In genomic region chr17:40320771-40321501, GRCh38 we compare ENCODE assay signal across 9 cellular contexts. TPM values are rescaled to one million over a fixed set of nuclear protein-coding genes. Genes with fewer than 3 reads are reported as not detected.
DNase-seq lines count a peak whose midpoint lies in the region; ATAC-seq, FAIRE-seq and TF ChIP-seq lines count a peak whose summit lies in the region.
"Had no signal": no experiment of that assay in that cellular context is flagged by ENCODE, and none has a peak within 500 bp of the region (broad histone marks: within the 10 kb centered on the region; RNA-seq: fewer than 3 reads in every experiment).

No MANE protein-coding gene starts in this region.

- H3K79me2 ChIP-seq in endothelial cell of umbilical vein (ENCODE audit: control insufficient read depth, insufficient read depth, low read length): peaks cover 61% of the 10 kb centered on the region

- DNase-seq in GM12864 (ENCODE audit: low read depth) (no peak), T-helper 1 cell (peak in 4 of 5 donors; percentile 48 to 61 (median 56)), endothelial cell of umbilical vein (ENCODE audit: low read depth, low spot score) (no peak), posterior vena cava (ENCODE audit: low spot score) (peak; percentile 92), cerebellar nuclear complex (lab: John Stamatoyannopoulos, UW) (no peak), C1 segment of cervical spinal cord (lab: John Stamatoyannopoulos, UW) (no peak)

- H3K9me1 ChIP-seq in endothelial cell of umbilical vein (replicated peaks; ENCODE audit: control insufficient read depth, extremely low read depth, insufficient read depth, low read length): no peaks in the 10 kb centered on the region

- H2AFZ ChIP-seq in endothelial cell of umbilical vein (ENCODE audit: low read depth, low read length): no peak overlapping the region

- no peaks in the 10 kb centered on the region for H3K27me3 ChIP-seq in endothelial cell of umbilical vein (ENCODE audit: control insufficient read depth in 2 of 2, insufficient read depth in 2 of 2, low read length in 2 of 2)

- TF ChIP-seq POLR2A in endothelial cell of umbilical vein (IDR thresholded peaks at IDR 0.05; ENCODE audit: low read depth, low read length): no peak

- dilution Hi-C loops in endothelial cell of umbilical vein (cut with MboI; ENCODE audit: extremely low pct_ligation_motif_present, low sequenced_read_pairs): no loop called here

- TF ChIP-seq CTCF in GM12864 (IDR thresholded peaks at IDR 0.05; ENCODE audit: low read depth, low read length, missing control alignments) (no peak), endothelial cell of umbilical vein (IDR thresholded peaks at IDR 0.05; ENCODE audit: extremely low read depth in 1 of 2, insufficient read depth in 1 of 2, low read depth in 1 of 2, low read length in 2 of 2) (no peak)

- H3K4me3 ChIP-seq in GM12864 (ENCODE audit: low read depth, low read length) (peak overlapping the region; percentile 82), endothelial cell of umbilical vein (replicated peaks in 1 of 3; ENCODE audit: insufficient read depth in 1 of 3, low read depth in 1 of 3, low read length in 3 of 3) (no peak overlapping the region)

- CTCF ChIA-PET in endothelial cell of umbilical vein (lab: Charles Lee): interaction anchor here (1.6 to 6.9 kb wide), 4 partner anchors 13 to 34 kb away, joined by 5 to 109 read pairs (median 6); no protein-coding TSS in a partner anchor

- FAIRE-seq in endothelial cell of umbilical vein (lab: Jason Lieb, UNC): no peak

- H3K4me2 ChIP-seq in endothelial cell of umbilical vein (ENCODE audit: insufficient read depth, low read length): no peak overlapping the region

- no TSS peak for BruUV-seq in endothelial cell of umbilical vein (replicated peaks; lab: Mats Ljungman, UMichigan)

- no peaks in the 10 kb centered on the region for H4K20me1 ChIP-seq in endothelial cell of umbilical vein (replicated peaks; ENCODE audit: control insufficient read depth, extremely low read depth, insufficient read depth, low read length)

- H3K36me3 ChIP-seq in endothelial cell of umbilical vein (ENCODE audit: control insufficient read depth in 2 of 2, extremely low read depth in 1 of 2, insufficient read depth in 2 of 2, low read length in 2 of 2): no peaks in the 10 kb centered on the region

- H3K27ac ChIP-seq in endothelial cell of umbilical vein (ENCODE audit: insufficient read depth, low read depth, low read length): peak overlapping the region; percentile 95

- no peak for ATAC-seq in GM21447 (IDR thresholded peaks at IDR 0.05; ENCODE audit: unreplicated experiment)
- ATAC-seq in HG02798 (IDR thresholded peaks at IDR 0.05; ENCODE audit: poor library complexity, unreplicated experiment): no peak

- H3K9me3 ChIP-seq in endothelial cell of umbilical vein (replicated peaks; ENCODE audit: control insufficient read depth, insufficient read depth, low read length): no peaks in the 10 kb centered on the region

- intact Hi-C loops in endothelial cell of umbilical vein (cut with micrococcal nuclease) (no loop called here), posterior vena cava (cut with DNase I) (no loop called here)

- peaks cover 83% of the 10 kb centered on the region for H3K4me1 ChIP-seq in endothelial cell of umbilical vein (ENCODE audit: control insufficient read depth, extremely low read depth, insufficient read depth, low read length)

- H3K9ac ChIP-seq in endothelial cell of umbilical vein (replicated peaks; ENCODE audit: extremely low read depth, insufficient read depth, low read length): no peak overlapping the region

- POLR2A ChIA-PET in endothelial cell of umbilical vein (lab: Charles Lee): no interaction called here

TF ChIP-seq in endothelial cell of umbilical vein, 7 proteins besides CTCF, POLR2A, EP300 and RAD21:
- TF ChIP-seq FOS (IDR thresholded peaks at IDR 0.05; ENCODE audit: borderline replicate concordance, insufficient read depth, low read length) (no peak), EZH2 (IDR thresholded peaks at IDR 0.05; ENCODE audit: borderline replicate concordance, low read depth, low read length, severe bottlenecking) (no peak), GATA2 (IDR thresholded peaks at IDR 0.05; ENCODE audit: insufficient read depth, insufficient read length, low read depth, low read length) (no peak), POLR2AphosphoS5 (IDR thresholded peaks at IDR 0.05; ENCODE audit: insufficient read depth, low read depth, low read length) (no peak), MYC (IDR thresholded peaks at IDR 0.05; ENCODE audit: low read depth, low read length) (no peak), JUN (IDR thresholded peaks at IDR 0.05; ENCODE audit: borderline replicate concordance, insufficient read depth, insufficient read length, low read depth) (no peak), MAX (IDR thresholded peaks at IDR 0.05; ENCODE audit: insufficient read depth, insufficient read length) (no peak)

RNA-seq across cellular contexts. Expression of gene RARA, which starts 12.0 kb away (rescaled TPM):
- total RNA-seq in endothelial cell of umbilical vein (37.8 and 43.4 TPM in 2 replicates), posterior vena cava (10 to 100 TPM; 47.5 to 54.5 TPM)
- polyA plus RNA-seq in endothelial cell of umbilical vein: 11.2 and 11.9 TPM in 2 replicates
- 11.3 and 13.6 TPM in 2 replicates for polyA plus RNA-seq in endothelial cell of umbilical vein (2011; cell fraction: cytosol; rRNA removed)
- polyA plus RNA-seq in endothelial cell of umbilical vein (2011; cell fraction: nucleus; rRNA removed): 9.9 and 12.3 TPM in 2 replicates
- polyA plus RNA-seq in endothelial cell of umbilical vein (2012): 27.6 and 34.9 TPM in 2 replicates
- polyA minus RNA-seq in endothelial cell of umbilical vein: 11.6 and 20.5 TPM in 2 replicates
- polyA minus RNA-seq in endothelial cell of umbilical vein (2011; cell fraction: cytosol; rRNA and poly(A)+ RNA removed): 6.7 TPM
- polyA minus RNA-seq in endothelial cell of umbilical vein (2011; cell fraction: nucleus; rRNA and poly(A)+ RNA removed): 8.0 and 10.0 TPM in 2 replicates

RNA-seq across cellular contexts. Expression of gene CDC6, which starts 33.3 kb away (rescaled TPM):
- total RNA-seq in endothelial cell of umbilical vein: 49.9 and 55.2 TPM in 2 replicates
- 13.4 and 15.5 TPM in 2 replicates for polyA plus RNA-seq in endothelial cell of umbilical vein
- 25.1 and 29.1 TPM in 2 replicates for polyA plus RNA-seq in endothelial cell of umbilical vein (2011; cell fraction: cytosol; rRNA removed)
- polyA plus RNA-seq in endothelial cell of umbilical vein (2011; cell fraction: nucleus; rRNA removed): 31.9 and 52.5 TPM in 2 replicates
- polyA plus RNA-seq in endothelial cell of umbilical vein (2012): 18.0 and 33.6 TPM in 2 replicates
- 17.1 and 22.1 TPM in 2 replicates for polyA minus RNA-seq in endothelial cell of umbilical vein
- polyA minus RNA-seq in endothelial cell of umbilical vein (2011; cell fraction: cytosol; rRNA and poly(A)+ RNA removed): 40.0 TPM
- polyA minus RNA-seq in endothelial cell of umbilical vein (2011; cell fraction: nucleus; rRNA and poly(A)+ RNA removed): 31.5 and 42.2 TPM in 2 replicates
- total RNA-seq in posterior vena cava: 1 to 10 TPM; 1.4 to 2.5 TPM

RNA-seq across cellular contexts. Expression of gene GJD3, which starts 43.6 kb away (rescaled TPM):
- total RNA-seq in endothelial cell of umbilical vein: 0.39 and 0.40 TPM in 2 replicates
- 0.10 TPM in 1 of 2 replicates, not detected in the other for polyA plus RNA-seq in endothelial cell of umbilical vein
- not detected in 2 replicates for polyA plus RNA-seq in endothelial cell of umbilical vein (2011; cell fraction: cytosol; rRNA removed)
- polyA plus RNA-seq in endothelial cell of umbilical vein (2011; cell fraction: nucleus; rRNA removed): not detected in 2 replicates
- polyA plus RNA-seq in endothelial cell of umbilical vein (2012): not detected in 2 replicates
- polyA minus RNA-seq in endothelial cell of umbilical vein: not detected in 2 replicates
- polyA minus RNA-seq in endothelial cell of umbilical vein (2011; cell fraction: cytosol; rRNA and poly(A)+ RNA removed): not detected
- polyA minus RNA-seq in endothelial cell of umbilical vein (2011; cell fraction: nucleus; rRNA and poly(A)+ RNA removed): not detected in 2 replicates
- total RNA-seq in posterior vena cava: under 1 TPM; 0.79 to 1.00 TPM
- total RNA-seq: HT1080 had no signal

Comparison
In these comparisons a context has a peak if more than half of its experiments do, and no peak if none do; other contexts are left out.
1. DNase-seq: peak in T-helper 1 cell (4 of 5) and posterior vena cava (single experiment); none in GM12864 (single experiment), endothelial cell of umbilical vein (single experiment), cerebellar nuclear complex (0 of 2) and C1 segment of cervical spinal cord (0 of 14).
2. RNA of gene CDC6, which starts 33.3 kb away (total RNA-seq): 49.9 to 55.2 TPM in endothelial cell of umbilical vein; 1.4 to 2.5 TPM in posterior vena cava; every median in the first group is over 10 times any median in the second.